9 cellular contexts compared by ENCODE assay signal in the genomic region with DNA sequence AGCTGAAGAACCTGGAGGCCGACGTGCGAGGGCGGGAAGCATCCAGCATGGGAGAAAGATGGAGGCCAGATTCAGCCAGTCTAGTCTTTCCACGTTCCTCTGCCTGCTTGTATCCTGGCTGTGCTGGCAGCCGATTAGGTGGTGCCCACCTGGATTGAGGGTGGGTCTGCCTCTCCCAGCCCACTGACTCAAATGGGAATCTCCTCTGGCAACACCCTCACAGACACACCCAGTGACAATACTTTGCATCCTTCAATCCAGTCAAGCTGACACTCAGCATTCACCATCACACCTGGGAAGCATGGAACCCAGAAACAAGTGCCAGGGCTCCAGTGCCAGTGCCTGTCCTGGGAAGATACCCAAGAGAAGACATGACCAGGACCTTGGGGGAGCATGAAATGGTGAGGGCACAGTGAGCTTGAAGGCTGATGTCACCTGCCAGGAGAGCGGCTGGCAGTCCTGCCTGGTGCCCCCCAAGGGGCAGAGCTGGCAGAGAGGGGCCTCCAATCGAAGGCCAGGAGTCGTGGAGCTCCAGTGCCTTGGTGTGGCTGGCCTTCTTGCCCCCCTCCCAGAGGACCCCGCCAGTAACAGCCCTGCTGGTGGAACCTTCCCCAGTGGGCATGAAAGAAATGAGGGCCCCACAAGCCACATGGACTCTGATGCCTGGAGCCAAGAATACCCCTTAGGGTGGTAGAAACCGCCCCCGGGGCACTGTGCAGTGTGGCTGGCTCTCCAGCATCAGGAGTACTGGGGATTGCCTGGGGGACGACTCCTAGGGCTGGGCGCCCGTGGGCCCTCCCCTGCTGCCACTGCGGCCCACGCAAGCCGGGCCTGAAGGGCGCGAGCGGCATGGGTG. TPM values are rescaled to one million over a fixed set of nuclear protein-coding genes. Genes with fewer than 3 reads are reported as not detected.
DNase-seq lines count a peak whose midpoint lies in the region; ATAC-seq and TF ChIP-seq lines count a peak whose summit lies in the region.
"Had no signal": no experiment of that assay in that cellular context is flagged by ENCODE, and none has a peak within 500 bp of the region (broad histone marks: within the 10 kb centered on the region; RNA-seq: fewer than 3 reads in every experiment).

No MANE protein-coding gene starts in this region.

- peaks cover 0 to 6% of the 10 kb centered on the region in 2 donors for H3K36me3 Mint-ChIP-seq in activated T-cell treated with anti-CD3 and anti-CD28 coated beads, Interleukin-2, amount 50 U/mL, for 72 hours (ENCODE audit: insufficient read depth in 2 of 2)
- peaks cover 66% of the 10 kb centered on the region for H3K36me3 Mint-ChIP-seq in activated T-cell treated with anti-CD3 and anti-CD28 coated beads, Interleukin-2, amount 50 U/mL, for 24 hours (ENCODE audit: low read depth)
- peaks cover 12% of the 10 kb centered on the region for H3K36me3 Mint-ChIP-seq in brain
- H3K36me3 Mint-ChIP-seq in memory B cell, result peaks cover 9% of the 10 kb centered on the region

- H3K4me3 ChIP-seq in thoracic aorta (peak overlapping the region; percentile 68), SJCRH30 (no peak overlapping the region)

- H3K4me3 Mint-ChIP-seq in activated T-cell treated with anti-CD3 and anti-CD28 coated beads, Interleukin-2, amount 50 U/mL, for 72 hours, result peak overlapping the region; percentile 1 to 4
- H3K4me3 Mint-ChIP-seq in activated T-cell treated with anti-CD3 and anti-CD28 coated beads, Interleukin-2, amount 50 U/mL, for 24 hours, result no peak overlapping the region
- H3K4me3 Mint-ChIP-seq in brain (peak overlapping the region; percentile 59 to 74 (median 65)), memory B cell (peak overlapping the region; percentile 18)

- H3K36me3 ChIP-seq in thoracic aorta (peaks cover 30% of the 10 kb centered on the region), SJCRH30 (peaks cover 25% of the 10 kb centered on the region)

- H3K4me1 ChIP-seq in thoracic aorta (ENCODE audit: control insufficient read depth in 1 of 2, low read depth in 2 of 2) (peaks cover 9 to 13% of the 10 kb centered on the region in 2 donors), SJCRH30 (peaks cover 2% of the 10 kb centered on the region; the same call in 1 of the 2 replicates)

- no peaks in the 10 kb centered on the region for H3K27me3 ChIP-seq in thoracic aorta (replicated peaks; ENCODE audit: insufficient read depth)
- no peaks in the 10 kb centered on the region for H3K27me3 ChIP-seq in SJCRH30

- no peaks in the 10 kb centered on the region for H3K9me3 Mint-ChIP-seq in activated T-cell treated with anti-CD3 and anti-CD28 coated beads, Interleukin-2, amount 50 U/mL, for 72 hours
- H3K9me3 Mint-ChIP-seq in activated T-cell treated with anti-CD3 and anti-CD28 coated beads, Interleukin-2, amount 50 U/mL, for 24 hours, result no peaks in the 10 kb centered on the region
- H3K9me3 Mint-ChIP-seq in brain (no peaks in the 10 kb centered on the region), memory B cell (no peaks in the 10 kb centered on the region)

- H3K4me1 Mint-ChIP-seq in activated T-cell treated with anti-CD3 and anti-CD28 coated beads, Interleukin-2, amount 50 U/mL, for 72 hours (ENCODE audit: low read depth), result no peaks in the 10 kb centered on the region
- peaks cover 6% of the 10 kb centered on the region for H3K4me1 Mint-ChIP-seq in activated T-cell treated with anti-CD3 and anti-CD28 coated beads, Interleukin-2, amount 50 U/mL, for 24 hours (ENCODE audit: low read depth)
- H3K4me1 Mint-ChIP-seq in brain (peaks cover 10% of the 10 kb centered on the region), memory B cell (peaks cover 3% of the 10 kb centered on the region)

- H3K27ac ChIP-seq in thoracic aorta, result no peak overlapping the region
- H3K27ac ChIP-seq in SJCRH30, result no peak overlapping the region

- peaks cover 12% of the 10 kb centered on the region for H3K27me3 Mint-ChIP-seq in activated T-cell treated with anti-CD3 and anti-CD28 coated beads, Interleukin-2, amount 50 U/mL, for 72 hours (ENCODE audit: low read depth)
- H3K27me3 Mint-ChIP-seq in activated T-cell treated with anti-CD3 and anti-CD28 coated beads, Interleukin-2, amount 50 U/mL, for 24 hours, result peaks cover 16% of the 10 kb centered on the region
- H3K27me3 Mint-ChIP-seq in brain (no peaks in the 10 kb centered on the region), memory B cell (peaks cover 5% of the 10 kb centered on the region)

- H3K27ac Mint-ChIP-seq in activated T-cell treated with anti-CD3 and anti-CD28 coated beads, Interleukin-2, amount 50 U/mL, for 72 hours, result no peak overlapping the region
- no peak overlapping the region for H3K27ac Mint-ChIP-seq in activated T-cell treated with anti-CD3 and anti-CD28 coated beads, Interleukin-2, amount 50 U/mL, for 24 hours
- H3K27ac Mint-ChIP-seq in brain (peak overlapping the region in 3 of 5 experiments; percentile 16 to 62 (median 39)), memory B cell (no peak overlapping the region)

- H3K9me3 ChIP-seq in thoracic aorta, result no peaks in the 10 kb centered on the region
- no peaks in the 10 kb centered on the region for H3K9me3 ChIP-seq in SJCRH30 (replicated peaks)

- TF ChIP-seq CTCF in brain (conservative IDR thresholded peaks at IDR 0.05) (no peak), thoracic aorta (IDR thresholded peaks at IDR 0.05) (no peak)

- DNase-seq in activated T-cell treated with anti-CD3 and anti-CD28 coated beads, Interleukin-2, amount 50 U/mL, for 72 hours, result no peak
- DNase-seq in activated T-cell treated with anti-CD3 and anti-CD28 coated beads, Interleukin-2, amount 50 U/mL, for 24 hours, result no peak
- DNase-seq in memory B cell (ENCODE audit: low spot score in 2 of 2) (no peak), thoracic aorta (ENCODE audit: low spot score) (no peak), H4 (ENCODE audit: low spot score) (no peak), SJCRH30 (no peak), hepatic stellate cell (ENCODE audit: low spot score) (no peak)
- DNase-seq: NCI-H1436 had no signal

- ATAC-seq in activated T-cell treated with anti-CD3 and anti-CD28 coated beads, Interleukin-2, amount 50 U/mL, for 72 hours (replicated peaks in 1 of 2), result peak in 1 of 2 donors; percentile 19
- ATAC-seq in memory B cell (ENCODE audit: low read depth), result no peak
- no peak for ATAC-seq in thoracic aorta (ENCODE audit: insufficient number of reproducible peaks, low FRiP score, low read depth)

RNA-seq across cellular contexts. Expression of a gene that starts 0.6 kb away (rescaled TPM):
- total RNA-seq in activated T-cell treated with anti-CD3 and anti-CD28 coated beads, Interleukin-2, amount 50 U/mL, for 72 hours, result under 1 TPM in 1 of 2 donors, not detected in 1; 0.19 TPM
- polyA plus RNA-seq in brain (ENCODE audit: insufficient read depth, low read depth, low replicate concordance), result 2.6 TPM
- 1 to 10 TPM in 1 of 2 donors, under 1 TPM in 1; 0.35 to 2.6 TPM for total RNA-seq in thoracic aorta
- total RNA-seq in H4 (2014; rRNA removed; shearing (Covaris generic)), result 0.04 TPM in 1 of 2 replicates, not detected in the other
- total RNA-seq in SJCRH30 (2014; rRNA removed; shearing (Covaris generic)), result 3.8 and 4.9 TPM in 2 replicates

RNA-seq across cellular contexts. Expression of a gene that starts 9.8 kb away (rescaled TPM):
- total RNA-seq in activated T-cell treated with anti-CD3 and anti-CD28 coated beads, Interleukin-2, amount 50 U/mL, for 72 hours, result 10 to 100 TPM; 13.9 to 14.2 TPM
- polyA plus RNA-seq in brain (ENCODE audit: insufficient read depth, low read depth, low replicate concordance), result 49.3 TPM
- 10 to 100 TPM; 13.6 to 81.9 TPM for total RNA-seq in thoracic aorta
- total RNA-seq in H4 (2014; rRNA removed; shearing (Covaris generic)), result 34.7 and 39.0 TPM in 2 replicates
- total RNA-seq in SJCRH30 (2014; rRNA removed; shearing (Covaris generic)), result 30.2 and 33.0 TPM in 2 replicates

RNA-seq across cellular contexts. Expression of a gene that starts 9.9 kb away (rescaled TPM):
- 100 to 1,000 TPM in 1 of 2 donors, 10 to 100 TPM in 1; 78.5 to 106 TPM for total RNA-seq in activated T-cell treated with anti-CD3 and anti-CD28 coated beads, Interleukin-2, amount 50 U/mL, for 72 hours
- polyA plus RNA-seq in brain (ENCODE audit: insufficient read depth, low read depth, low replicate concordance), result 219 TPM
- total RNA-seq in thoracic aorta, result 100 to 1,000 TPM in 1 of 2 donors, 10 to 100 TPM in 1; 94.1 to 120 TPM
- 189 and 222 TPM in 2 replicates for total RNA-seq in H4 (2014; rRNA removed; shearing (Covaris generic))
- 266 and 312 TPM in 2 replicates for total RNA-seq in SJCRH30 (2014; rRNA removed; shearing (Covaris generic))

RNA-seq across cellular contexts. Expression of a gene that starts 10.0 kb away (rescaled TPM):
- total RNA-seq in activated T-cell treated with anti-CD3 and anti-CD28 coated beads, Interleukin-2, amount 50 U/mL, for 72 hours, result 100 to 1,000 TPM in 1 of 2 donors, 10 to 100 TPM in 1; 95.9 to 122 TPM
- polyA plus RNA-seq in brain (ENCODE audit: insufficient read depth, low read depth, low replicate concordance), result 118 TPM
- 10 to 100 TPM; 43.8 to 51.4 TPM for total RNA-seq in thoracic aorta
- 149 and 166 TPM in 2 replicates for total RNA-seq in H4 (2014; rRNA removed; shearing (Covaris generic))
- total RNA-seq in SJCRH30 (2014; rRNA removed; shearing (Covaris generic)), result 512 and 516 TPM in 2 replicates

RNA-seq across cellular contexts. Expression of a gene that starts 16.6 kb away (rescaled TPM):
- 10 to 100 TPM; 42.2 to 44.2 TPM for total RNA-seq in activated T-cell treated with anti-CD3 and anti-CD28 coated beads, Interleukin-2, amount 50 U/mL, for 72 hours
- 15.7 TPM for polyA plus RNA-seq in brain (ENCODE audit: insufficient read depth, low read depth, low replicate concordance)
- 10 to 100 TPM; 15.8 to 41.3 TPM for total RNA-seq in thoracic aorta
- total RNA-seq in H4 (2014; rRNA removed; shearing (Covaris generic)), result 5.5 and 8.7 TPM in 2 replicates
- total RNA-seq in SJCRH30 (2014; rRNA removed; shearing (Covaris generic)), result 20.1 and 23.5 TPM in 2 replicates

Comparison
In these comparisons a context has a peak if more than half of its experiments do, and no peak if none do; other contexts are left out.
1. H3K27ac Mint-ChIP-seq: peak in brain (3 of 5); none in activated T-cell treated with anti-CD3 and anti-CD28 coated beads, Interleukin-2, amount 50 U/mL, for 72 hours (single experiment), activated T-cell treated with anti-CD3 and anti-CD28 coated beads, Interleukin-2, amount 50 U/mL, for 24 hours (single experiment) and memory B cell (single experiment).